ENCODE assay signal across 8 cellular contexts in genomic region chr19:3849092-3849491, GRCh38.
A peak's percentile ranks its signal among the peaks of the same experiment; 100 is the strongest.
DNase-seq lines count a peak whose midpoint lies in the region; ATAC-seq and TF ChIP-seq lines count a peak whose summit lies in the region.

No MANE protein-coding gene starts in this region.

- no peaks in the 10 kb centered on the region for H3K36me3 ChIP-seq in Loucy (ENCODE audit: insufficient read depth, low read length)

- peak; percentile 76 for ATAC-seq in stimulated activated memory B cell treated with anti-CD40 and anti-IgM and Interleukin-4, amounts not matched to agents 10 μg/mL and 1 μg/mL and 100 μg/mL, for 72 hours
- ATAC-seq in GM18858 (IDR thresholded peaks at IDR 0.05; ENCODE audit: unreplicated experiment) = no peak
- no peak for ATAC-seq in GM21723 (IDR thresholded peaks at IDR 0.05; ENCODE audit: unreplicated experiment)
- ATAC-seq in GM19324 (IDR thresholded peaks at IDR 0.05; ENCODE audit: low FRiP score, unreplicated experiment) = no peak

- H3K4me1 Mint-ChIP-seq in stimulated activated memory B cell treated with anti-CD40 and anti-IgM and Interleukin-4, amounts not matched to agents 10 μg/mL and 1 μg/mL and 100 μg/mL, for 72 hours = peaks cover 8% of the 10 kb centered on the region

- H3K36me3 Mint-ChIP-seq in stimulated activated memory B cell treated with anti-CD40 and anti-IgM and Interleukin-4, amounts not matched to agents 10 μg/mL and 1 μg/mL and 100 μg/mL, for 72 hours = peaks cover 5% of the 10 kb centered on the region

- H3K79me2 ChIP-seq in Loucy (ENCODE audit: insufficient read depth, low read length) = no peaks in the 10 kb centered on the region

- no peak overlapping the region for H3K4me2 ChIP-seq in Loucy (ENCODE audit: low read depth, low read length, poor library complexity, severe bottlenecking)

- no peak overlapping the region for H3K4me3 Mint-ChIP-seq in stimulated activated memory B cell treated with anti-CD40 and anti-IgM and Interleukin-4, amounts not matched to agents 10 μg/mL and 1 μg/mL and 100 μg/mL, for 72 hours

- H3K9me3 Mint-ChIP-seq in stimulated activated memory B cell treated with anti-CD40 and anti-IgM and Interleukin-4, amounts not matched to agents 10 μg/mL and 1 μg/mL and 100 μg/mL, for 72 hours = peaks cover 6% of the 10 kb centered on the region

- H3K27me3 Mint-ChIP-seq in stimulated activated memory B cell treated with anti-CD40 and anti-IgM and Interleukin-4, amounts not matched to agents 10 μg/mL and 1 μg/mL and 100 μg/mL, for 72 hours = no peaks in the 10 kb centered on the region

- no peak overlapping the region for H3K9ac ChIP-seq in Loucy (ENCODE audit: low read depth, low read length, poor library complexity, severe bottlenecking)

- no peaks in the 10 kb centered on the region for H3F3A ChIP-seq in Loucy (ENCODE audit: low read depth)

- H3K9me2 ChIP-seq in Loucy (replicated peaks; ENCODE audit: low read depth, low read length) = no peaks in the 10 kb centered on the region

- no peaks in the 10 kb centered on the region for H3K4me1 ChIP-seq in Loucy (ENCODE audit: insufficient read depth, low read length, poor library complexity, severe bottlenecking)

- peak; percentile 79 for DNase-seq in ELF-1 (ENCODE audit: low read depth, low spot score)
- DNase-seq in activated CD8-positive, alpha-beta memory T cell treated with anti-CD3 and anti-CD28 coated beads for 24 hours = peak; percentile 80
- DNase-seq in iPS-NIHi7 (ENCODE audit: extremely low spot score) = peak; percentile 65

- H2AFZ ChIP-seq in Loucy (ENCODE audit: low read length) = peak overlapping the region; percentile 65

- H4K20me1 ChIP-seq in Loucy (ENCODE audit: insufficient read depth, low read length, poor library complexity, severe bottlenecking) = no peaks in the 10 kb centered on the region

- no peak overlapping the region for H3K27ac Mint-ChIP-seq in stimulated activated memory B cell treated with anti-CD40 and anti-IgM and Interleukin-4, amounts not matched to agents 10 μg/mL and 1 μg/mL and 100 μg/mL, for 72 hours

- TF ChIP-seq CTCF in Loucy (conservative IDR thresholded peaks at IDR 0.05; ENCODE audit: low read length) = peak; percentile 90

- no peaks in the 10 kb centered on the region; the same call in 1 of the 2 replicates for H3K9me3 ChIP-seq in Loucy (ENCODE audit: insufficient read depth, low read depth, low read length)

- H3K4me3 ChIP-seq in Loucy (ENCODE audit: low read length, poor library complexity, severe bottlenecking) = no peak overlapping the region

- H3K27me3 ChIP-seq in Loucy (ENCODE audit: insufficient read depth, low read length, poor library complexity, severe bottlenecking) = no peaks in the 10 kb centered on the region
